20 cellular contexts compared by ENCODE assay signal in the genomic region with DNA sequence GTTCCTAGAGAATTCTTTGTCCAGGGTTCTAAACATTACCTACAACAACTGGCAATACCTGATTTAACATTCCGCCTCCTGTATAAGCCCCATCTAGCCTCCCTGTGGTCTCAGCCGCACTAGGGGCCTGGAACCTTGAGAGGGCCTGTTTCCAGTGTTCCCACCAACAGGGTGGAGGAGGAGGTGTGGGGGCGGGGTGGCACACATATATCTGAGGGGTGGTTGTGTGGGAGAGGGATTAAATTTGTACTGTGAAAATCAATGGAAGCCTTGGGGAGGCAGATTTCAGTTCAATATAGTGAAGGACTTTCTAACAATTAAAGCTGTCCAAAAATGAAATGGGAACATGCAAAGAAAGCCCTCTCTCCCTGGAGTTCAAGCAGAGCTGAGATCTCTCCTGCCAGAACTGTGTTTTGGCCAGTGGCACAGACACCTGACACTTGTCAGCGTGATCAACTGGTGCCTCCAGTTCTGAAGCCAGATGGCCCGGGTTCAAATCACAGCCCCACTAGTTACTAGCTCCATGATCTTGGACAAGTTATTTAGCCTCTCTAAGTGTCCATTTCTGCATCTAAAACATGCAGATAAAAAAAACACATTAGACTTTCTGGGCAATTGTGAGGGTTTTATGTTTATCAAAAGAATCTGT. TPM values are rescaled to one million over a fixed set of nuclear protein-coding genes. Genes with fewer than 3 reads are reported as not detected.
"Had no signal": no experiment of that assay in that cellular context is flagged by ENCODE, and none has a peak within 500 bp of the region (broad histone marks: within the 10 kb centered on the region; RNA-seq: fewer than 3 reads in every experiment).

No MANE protein-coding gene starts in this region.

- H3K27me3 ChIP-seq: hepatocyte had no signal

- ATAC-seq: activated CD8-positive, alpha-beta T cell treated with anti-CD3 and anti-CD28 coated beads, Interleukin-2, amount 10 ng/mL, durations not matched to agents 7 days and 5 days; left lobe of liver; stimulated activated effector memory CD8-positive, alpha-beta T cell treated with anti-CD3 and anti-CD28 coated beads, Interleukin-12 subunit alpha, Interleukin-12 subunit beta, amount 100 ng/mL, for 72 hours; T-helper 17 cell had no signal

- H2AFZ ChIP-seq: hepatocyte had no signal

- FAIRE-seq: TTC549 had no signal

- H3K79me2 ChIP-seq: hepatocyte had no signal

- H3K4me3 ChIP-seq: hepatocyte, thoracic aorta had no signal

- DNase-seq: activated CD4-positive, alpha-beta T cell treated with anti-CD3 and anti-CD28 coated beads, Interleukin-2, amount 10 ng/mL, durations not matched to agents 24 days and 14 days; activated CD4-positive, CD25-positive, alpha-beta regulatory T cell; activated CD8-positive, alpha-beta memory T cell treated with anti-CD3 and anti-CD28 coated beads, Interleukin-2, amount 50 U/mL, for 48 hours; activated CD8-positive, alpha-beta T cell treated with anti-CD3 and anti-CD28 coated beads, Interleukin-2, amount 10 ng/mL, durations not matched to agents 7 days and 5 days; activated naive CD8-positive, alpha-beta T cell treated with anti-CD3 and anti-CD28 coated beads for 36 hours; dermis blood vessel endothelial cell; erythroblast; islet precursor cell; stimulated activated CD4-positive, alpha-beta T cell treated with anti-CD3 and anti-CD28 coated beads, Interleukin-12 subunit alpha, Interleukin-12 subunit beta, amount 100 ng/mL, for 4 hours; stimulated activated CD4-positive, alpha-beta T cell treated with anti-CD3 and anti-CD28 coated beads, Interleukin-2, amount 100 ng/mL, for 24 hours; T-helper 17 cell had no signal

- H3K36me3 ChIP-seq: thoracic aorta had no signal

- H3K9me3 ChIP-seq: thoracic aorta had no signal

- H3K4me2 ChIP-seq: hepatocyte had no signal

- H3K27ac ChIP-seq: hepatocyte, thoracic aorta had no signal

RNA-seq across cellular contexts. Expression of gene KIAA2012, which starts 56.4 kb away (rescaled TPM):
- total RNA-seq: activated CD4-positive, alpha-beta T cell treated with anti-CD3 and anti-CD28 coated beads, Interleukin-2, amount 10 ng/mL, durations not matched to agents 24 days and 14 days; activated CD8-positive, alpha-beta T cell treated with anti-CD3 and anti-CD28 coated beads, Interleukin-2, amount 10 ng/mL, durations not matched to agents 7 days and 5 days; activated naive CD8-positive, alpha-beta T cell treated with anti-CD3 and anti-CD28 coated beads for 36 hours; chondrocyte; dermis blood vessel endothelial cell; osteocyte; T-helper 17 cell; thoracic aorta; ureter had no signal
- polyA plus RNA-seq: hepatocyte, neural cell had no signal
